ENCODE assay signal across 8 cellular contexts in the genomic region with DNA sequence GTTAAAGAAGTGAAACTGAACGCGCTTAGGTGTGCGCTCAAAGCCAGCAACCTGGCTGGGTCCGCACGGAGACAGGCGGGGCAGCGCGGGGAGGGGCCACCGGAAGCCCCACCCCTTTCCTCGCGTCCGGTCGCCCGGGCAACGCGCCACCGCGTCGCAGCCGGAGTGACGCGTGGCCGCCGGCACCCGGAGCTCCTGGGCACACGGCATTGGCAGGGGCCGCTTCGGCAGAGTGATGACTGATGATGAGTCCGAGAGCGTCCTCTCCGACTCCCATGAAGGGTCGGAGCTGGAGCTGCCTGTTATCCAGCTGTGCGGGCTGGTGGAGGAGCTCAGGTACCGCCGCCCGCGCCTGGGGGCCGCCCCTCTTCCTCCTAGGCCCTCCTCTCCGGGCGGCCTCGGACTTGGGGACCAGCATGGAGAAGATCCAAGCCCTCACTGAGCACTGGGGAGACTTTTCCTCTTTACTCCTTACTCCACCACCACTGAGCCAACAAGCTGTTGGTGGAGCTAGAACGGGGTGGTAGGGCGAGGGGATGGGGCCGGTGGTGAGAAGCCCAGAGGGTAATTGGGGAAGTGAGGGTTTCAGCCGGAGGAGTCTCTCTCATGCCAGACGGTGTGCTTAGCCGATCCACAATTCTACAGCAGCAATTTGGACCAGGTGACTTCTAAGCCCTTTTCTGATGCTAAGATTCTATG. TPM values are rescaled to one million over a fixed set of nuclear protein-coding genes. Genes with fewer than 3 reads are reported as not detected.
DNase-seq lines count a peak whose midpoint lies in the region; ATAC-seq, FAIRE-seq and TF ChIP-seq lines count a peak whose summit lies in the region.

No MANE protein-coding gene starts in this region.

- no peaks in the 10 kb centered on the region for H3F3A ChIP-seq in MM.1S (ENCODE audit: insufficient read depth, low read length)

- ATAC-seq in left ventricle myocardium superior (peak; percentile 98), psoas muscle (peak; percentile 98 to 100 (median 100))

- TF ChIP-seq CTCF in GM10248 (IDR thresholded peaks at IDR 0.05; ENCODE audit: control extremely low read depth, extremely low read depth, low read depth, missing control alignments) (no peak), MM.1S (IDR thresholded peaks at IDR 0.05; ENCODE audit: low read length) (no peak), psoas muscle (IDR thresholded peaks at IDR 0.05) (no peak)

- peak overlapping the region; percentile 91 for H3K4me3 ChIP-seq in MM.1S (ENCODE audit: low read length)
- H3K4me3 ChIP-seq in adipocyte (ENCODE audit: low read length), result peak overlapping the region; percentile 91
- peak overlapping the region; percentile 88 for H3K4me3 ChIP-seq in psoas muscle

- H3K27ac ChIP-seq in MM.1S (ENCODE audit: low read length) (no peak overlapping the region; the same call in 1 of the 2 replicates), psoas muscle (peak overlapping the region; percentile 65)

- 1 to 2% (median 1%) methylated on average over 39 to 47 of the region's 47 CpGs for WGBS in psoas muscle, 3 donors

- H3K27me3 ChIP-seq in MM.1S (replicated peaks; ENCODE audit: insufficient read depth, low read length) (no peaks in the 10 kb centered on the region), adipocyte (replicated peaks; ENCODE audit: control insufficient read depth, insufficient read depth, low read length) (peaks cover 5% of the 10 kb centered on the region), psoas muscle (ENCODE audit: insufficient read depth in 3 of 3, low read length in 2 of 3) (no peaks in the 10 kb centered on the region)

- peak overlapping the region; percentile 87 for H3K4me2 ChIP-seq in MM.1S (ENCODE audit: low read depth, low read length)

- FAIRE-seq in urothelium cell line (lab: Jason Lieb, UNC), result no peak

- intact Hi-C loops in left ventricle myocardium superior (cut with micrococcal nuclease), result no loop called here
- intact Hi-C loops in psoas muscle (cut with DNase I), result loop anchor here in 1 of 2 donors (5.0 kb wide), 1 partner anchor 53 kb away; a partner anchor contains a TSS

- H2AFZ ChIP-seq in MM.1S (ENCODE audit: low read length), result peak overlapping the region; percentile 100

- no peaks in the 10 kb centered on the region for H3K9me2 ChIP-seq in MM.1S (replicated peaks; ENCODE audit: insufficient read depth, low read length)

- H3K4me1 ChIP-seq in MM.1S (ENCODE audit: low read length), result peaks cover 5% of the 10 kb centered on the region; the same call in 1 of the 2 replicates
- H3K4me1 ChIP-seq in adipocyte (ENCODE audit: control insufficient read depth, insufficient read depth, low read length), result peaks cover 5% of the 10 kb centered on the region
- peaks cover 11% of the 10 kb centered on the region for H3K4me1 ChIP-seq in psoas muscle

- H3K9ac ChIP-seq in MM.1S (ENCODE audit: low read length) (peak overlapping the region; percentile 80), adipocyte (ENCODE audit: low read length) (peak overlapping the region; percentile 83)

- H3K36me3 ChIP-seq in MM.1S (replicated peaks; ENCODE audit: insufficient read depth, low read length) (no peaks in the 10 kb centered on the region), adipocyte (ENCODE audit: control insufficient read depth, insufficient read depth, low read length, severe bottlenecking) (no peaks in the 10 kb centered on the region), psoas muscle (ENCODE audit: insufficient read depth in 1 of 2, low read depth in 1 of 2) (no peaks in the 10 kb centered on the region)

- H3K9me3 ChIP-seq in MM.1S (replicated peaks; ENCODE audit: insufficient read depth, low read length) (no peaks in the 10 kb centered on the region), adipocyte (ENCODE audit: control insufficient read depth, low read length) (no peaks in the 10 kb centered on the region), psoas muscle (no peaks in the 10 kb centered on the region)

- peak; percentile 92 for DNase-seq in GM10248 (ENCODE audit: extremely low spot score)
- DNase-seq in HCEC 1CT, result peak; percentile 72
- peak; percentile 85 for DNase-seq in MM.1S
- peak; percentile 69 for DNase-seq in SW480 (ENCODE audit: low spot score)
- DNase-seq in adipocyte (ENCODE audit: low read depth), result peak; percentile 88
- DNase-seq in left ventricle myocardium superior, result peak; percentile 89
- peak; percentile 82 to 91 for DNase-seq in psoas muscle
- peak; percentile 95 for DNase-seq in urothelium cell line (ENCODE audit: low spot score)

- POLR2A ChIA-PET in GM10248 (lab: Yijun Ruan, JAX), result interaction anchor here (0.6 kb wide), 1 partner anchor 707 kb away, joined by 7 read pairs; no protein-coding TSS in a partner anchor

- no peaks in the 10 kb centered on the region for H3K79me2 ChIP-seq in MM.1S (ENCODE audit: low read length)

- CTCF ChIA-PET in GM10248 (lab: Yijun Ruan, JAX), result interaction anchor here (1.0 to 2.1 kb wide), 7 partner anchors 11 to 238 kb away, joined by 3 to 6 read pairs (median 3); no protein-coding TSS in a partner anchor

- no peaks in the 10 kb centered on the region for H4K20me1 ChIP-seq in MM.1S (ENCODE audit: insufficient read depth, low read length)

RNA-seq across cellular contexts. Expression of a gene that starts 44.9 kb away (rescaled TPM):
- total RNA-seq in left ventricle myocardium superior, result not detected
- total RNA-seq in psoas muscle, result not detected
- polyA plus RNA-seq in psoas muscle, result under 1 TPM; 0.03 to 0.12 (median 0.04) TPM

RNA-seq across cellular contexts. Expression of a gene that starts 52.0 kb away (rescaled TPM):
- total RNA-seq in left ventricle myocardium superior, result 35.5 TPM
- 10 to 100 TPM; 40.7 to 47.0 (median 43.6) TPM for total RNA-seq in psoas muscle
- 10 to 100 TPM; 27.1 to 42.7 (median 32.4) TPM for polyA plus RNA-seq in psoas muscle
